8 cellular contexts compared by ENCODE assay signal in the genomic region with DNA sequence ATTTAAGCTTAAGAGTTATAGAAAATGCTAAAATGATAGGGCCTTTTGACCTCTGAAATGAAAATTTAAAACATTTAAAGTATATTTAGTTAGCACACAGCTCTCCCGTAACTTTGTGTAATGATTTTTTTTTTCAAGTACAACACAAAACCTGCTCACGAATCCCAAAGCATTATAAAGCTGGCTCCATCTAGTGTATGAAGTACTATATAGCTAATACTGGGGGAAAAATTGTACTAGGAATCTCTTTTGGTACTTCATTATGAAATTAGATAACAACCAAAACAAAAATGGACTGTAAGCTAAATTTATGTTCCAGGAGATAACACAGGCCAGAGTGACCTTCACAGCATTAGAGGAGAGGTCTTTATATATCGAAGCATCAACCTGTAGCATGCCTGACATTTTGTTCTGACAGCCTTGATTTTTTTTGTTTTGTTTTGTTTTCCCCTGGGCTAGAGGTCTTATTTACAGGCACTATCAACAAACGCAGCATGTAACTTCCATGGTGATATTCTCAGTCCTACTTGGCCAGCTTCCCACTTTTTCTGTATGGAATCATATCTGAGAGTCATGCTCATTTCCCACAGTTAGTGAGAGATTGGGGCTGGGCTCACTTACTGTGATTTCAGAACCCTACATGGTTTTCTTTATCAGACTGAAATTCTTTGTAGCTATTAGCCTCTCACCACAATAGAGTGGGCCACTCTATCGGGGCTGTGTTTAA.
A peak's percentile ranks its signal among the peaks of the same experiment; 100 is the strongest.
DNase-seq lines count a peak whose midpoint lies in the region; ATAC-seq and TF ChIP-seq lines count a peak whose summit lies in the region.

No MANE protein-coding gene starts in this region.

- H3K79me1 ChIP-seq in mesenchymal stem cell (replicated peaks; ENCODE audit: low read length, poor library complexity, severe bottlenecking): peaks cover 15% of the 10 kb centered on the region

- H2AK5ac ChIP-seq in mesenchymal stem cell (ENCODE audit: low read length, severe bottlenecking): peak overlapping the region; percentile 53

- H3K23ac ChIP-seq in mesenchymal stem cell (ENCODE audit: low read length in 2 of 2): no peak overlapping the region

- ATAC-seq in HG03521 (IDR thresholded peaks at IDR 0.05; ENCODE audit: unreplicated experiment) (no peak), omental fat pad (ENCODE audit: low FRiP score) (no peak)

- H2BK12ac ChIP-seq in mesenchymal stem cell (ENCODE audit: low read length in 2 of 2): no peak overlapping the region

- H4K91ac ChIP-seq in mesenchymal stem cell (ENCODE audit: low read length): no peak overlapping the region

- peak overlapping the region; percentile 64 for H3K27ac ChIP-seq in mesenchymal stem cell (ENCODE audit: low read length, poor library complexity, severe bottlenecking)

- H3K9me3 ChIP-seq in mesenchymal stem cell (ENCODE audit: control insufficient read depth, low read length): no peaks in the 10 kb centered on the region

- no peaks in the 10 kb centered on the region for H3K36me3 ChIP-seq in mesenchymal stem cell (ENCODE audit: control insufficient read depth in 1 of 2, insufficient read depth in 2 of 2, low read depth in 1 of 2, low read length in 2 of 2)

- H3K4me3 ChIP-seq in AG10803 (ENCODE audit: low read length) (no peak overlapping the region), mesenchymal stem cell (ENCODE audit: insufficient read depth in 1 of 2, low read depth in 1 of 2, low read length in 2 of 2) (no peak overlapping the region)

- H3K9ac ChIP-seq in mesenchymal stem cell (ENCODE audit: low read length): peak overlapping the region; percentile 54

- H2AFZ ChIP-seq in mesenchymal stem cell (ENCODE audit: low read depth, low read length): no peak overlapping the region

- H2BK120ac ChIP-seq in mesenchymal stem cell (ENCODE audit: low read depth, low read length): no peak overlapping the region

- TF ChIP-seq CTCF in AG10803 (conservative IDR thresholded peaks at IDR 0.05; ENCODE audit: low read length) (peak; percentile 72), omental fat pad (IDR thresholded peaks at IDR 0.05) (no peak)

- H3K14ac ChIP-seq in mesenchymal stem cell (ENCODE audit: low read length in 2 of 2): no peak overlapping the region

- 74% methylated on average over 5 of the region's 5 CpGs for WGBS in mesenchymal stem cell

- H2BK5ac ChIP-seq in mesenchymal stem cell (ENCODE audit: low read depth, low read length, poor library complexity, severe bottlenecking): no peak overlapping the region

- H3K4ac ChIP-seq in mesenchymal stem cell (ENCODE audit: low read depth in 1 of 2, low read length in 2 of 2): no peak overlapping the region

- peaks cover 3% of the 10 kb centered on the region for H3K4me1 ChIP-seq in mesenchymal stem cell (ENCODE audit: control insufficient read depth, insufficient read depth, low read depth, low read length)

- no peak overlapping the region for H3K4me2 ChIP-seq in mesenchymal stem cell (ENCODE audit: low read length, poor library complexity, severe bottlenecking)

- no peaks in the 10 kb centered on the region for H3K27me3 ChIP-seq in mesenchymal stem cell (ENCODE audit: control insufficient read depth in 1 of 2, insufficient read depth in 1 of 2, low read length in 2 of 2)

- DNase-seq in AG10803 (ENCODE audit: low read depth) (peak; percentile 41), NCI-H2171 (lab: John Stamatoyannopoulos, UW) (peak; percentile 10), dedifferentiated amniotic fluid mesenchymal stem cell (ENCODE audit: extremely low spot score) (peak; percentile 48), mesenchymal stem cell (peak; percentile 63), LoVo (ENCODE audit: low spot score) (no peak), germinal center (ENCODE audit: low spot score) (no peak), omental fat pad (ENCODE audit: low spot score) (no peak)

- no peak overlapping the region for H4K8ac ChIP-seq in mesenchymal stem cell (ENCODE audit: low read length)

- H2BK15ac ChIP-seq in mesenchymal stem cell (ENCODE audit: low read depth, poor library complexity, severe bottlenecking): no peak overlapping the region

- no peak overlapping the region for H3K18ac ChIP-seq in mesenchymal stem cell (ENCODE audit: low read depth in 1 of 2, low read length in 2 of 2)

Comparison
In these comparisons a context has a peak if more than half of its experiments do, and no peak if none do; other contexts are left out.
1. DNase-seq: peak in AG10803 (single experiment), NCI-H2171 (single experiment), dedifferentiated amniotic fluid mesenchymal stem cell (single experiment) and mesenchymal stem cell (single experiment); none in LoVo (single experiment), germinal center (single experiment) and omental fat pad (single experiment).